In genomic region chr11:110434952-110435779, GRCh38 we compare ENCODE assay signal across 9 cellular contexts. TPM values are rescaled to one million over a fixed set of nuclear protein-coding genes. Genes with fewer than 3 reads are reported as not detected.
A peak's percentile ranks its signal among the peaks of the same experiment; 100 is the strongest.
DNase-seq lines count a peak whose midpoint lies in the region; ATAC-seq and TF ChIP-seq lines count a peak whose summit lies in the region.
"Had no signal": no experiment of that assay in that cellular context is flagged by ENCODE, and none has a peak within 500 bp of the region (broad histone marks: within the 10 kb centered on the region; RNA-seq: fewer than 3 reads in every experiment).

No MANE protein-coding gene starts in this region.

- WGBS in psoas muscle, 3 donors: 71 to 81% (median 72%) methylated on average over 8 of the region's 8 CpGs
- whole genome bisulfite sequencing in heart right ventricle, 2 donors: 81 to 85% methylated on average over 8 of the region's 8 CpGs

- H3K9me3 ChIP-seq in psoas muscle: no peaks in the 10 kb centered on the region
- H3K9me3 ChIP-seq in heart right ventricle: no peaks in the 10 kb centered on the region

- H3K27ac ChIP-seq in psoas muscle: peak overlapping the region; percentile 64
- H3K27ac ChIP-seq in heart right ventricle: peak overlapping the region in 1 of 10 donors; percentile 11

- H3K27ac Mint-ChIP-seq in activated CD8-positive, alpha-beta T cell treated with anti-CD3 and anti-CD28 coated beads, Interleukin-2, amount 10 ng/mL, durations not matched to agents 7 days and 5 days: no peak overlapping the region
- H3K27ac Mint-ChIP-seq in naive thymus-derived CD8-positive, alpha-beta T cell: no peak overlapping the region
- H3K27ac Mint-ChIP-seq: CD8-positive, alpha-beta T cell had no signal

- H3K9me3 Mint-ChIP-seq in activated CD8-positive, alpha-beta T cell treated with anti-CD3 and anti-CD28 coated beads, Interleukin-2, amount 10 ng/mL, durations not matched to agents 7 days and 5 days (ENCODE audit: insufficient read depth): peaks cover 9% of the 10 kb centered on the region
- no peaks in the 10 kb centered on the region for H3K9me3 Mint-ChIP-seq in naive thymus-derived CD8-positive, alpha-beta T cell
- H3K9me3 Mint-ChIP-seq: CD8-positive, alpha-beta T cell had no signal

- DNase-seq in NCI-H82 (lab: John Stamatoyannopoulos, UW) (peak; percentile 18), NCI-H82 treated with DMSO at 0.1 percent for 48 hours (lab: John Stamatoyannopoulos, UW; ENCODE audit: unreplicated experiment) (no peak), psoas muscle (no peak), DMS79 treated with DMSO at 0.1 percent for 48 hours (lab: John Stamatoyannopoulos, UW) (no peak), heart right ventricle (no peak)
- peak; percentile 46 for DNase-seq in activated CD8-positive, alpha-beta T cell treated with anti-CD3 and anti-CD28 coated beads, Interleukin-2, amount 10 ng/mL, durations not matched to agents 7 days and 5 days
- no peak for DNase-seq in naive thymus-derived CD8-positive, alpha-beta T cell

- H3K4me3 Mint-ChIP-seq in activated CD8-positive, alpha-beta T cell treated with anti-CD3 and anti-CD28 coated beads, Interleukin-2, amount 10 ng/mL, durations not matched to agents 7 days and 5 days: no peak overlapping the region
- no peak overlapping the region for H3K4me3 Mint-ChIP-seq in naive thymus-derived CD8-positive, alpha-beta T cell
- H3K4me3 Mint-ChIP-seq: CD8-positive, alpha-beta T cell had no signal

- no peaks in the 10 kb centered on the region for H3K27me3 Mint-ChIP-seq in activated CD8-positive, alpha-beta T cell treated with anti-CD3 and anti-CD28 coated beads, Interleukin-2, amount 10 ng/mL, durations not matched to agents 7 days and 5 days (ENCODE audit: low read depth)
- H3K27me3 Mint-ChIP-seq in naive thymus-derived CD8-positive, alpha-beta T cell: no peaks in the 10 kb centered on the region

- H3K4me3 ChIP-seq in psoas muscle (peak overlapping the region; percentile 2), heart right ventricle (no peak overlapping the region)

- intact Hi-C loops in psoas muscle (cut with DNase I) (loop anchor here (5.0 kb wide), 3 partner anchors 58 to 233 kb away; partner anchors contain the start of gene RDX (in 1 of the 2)), heart right ventricle (cut with DNase I) (loop anchor here in 9 of 10 donors (5.0 to 10.0 kb wide), 8 partner anchors 58 to 800 kb away; partner anchors contain the start of genes RDX (in 1 of the 9) and ZC3H12C (in 1 of the 9))

- no peak for TF ChIP-seq CTCF in psoas muscle (IDR thresholded peaks at IDR 0.05)
- peak in 2 of 9 donors; percentile 12 to 19 for TF ChIP-seq CTCF in heart right ventricle (IDR thresholded peaks at IDR 0.05)

- no peaks in the 10 kb centered on the region for H3K27me3 ChIP-seq in psoas muscle (ENCODE audit: insufficient read depth in 3 of 3, low read length in 2 of 3)
- H3K27me3 ChIP-seq in heart right ventricle: no peaks in the 10 kb centered on the region

- peaks cover 41% of the 10 kb centered on the region for H3K36me3 Mint-ChIP-seq in activated CD8-positive, alpha-beta T cell treated with anti-CD3 and anti-CD28 coated beads, Interleukin-2, amount 10 ng/mL, durations not matched to agents 7 days and 5 days (ENCODE audit: low read depth)
- H3K36me3 Mint-ChIP-seq in naive thymus-derived CD8-positive, alpha-beta T cell: peaks cover 0 to 37% (median 17%) of the 10 kb centered on the region in 3 donors

- H3K36me3 ChIP-seq in psoas muscle (ENCODE audit: insufficient read depth in 1 of 2, low read depth in 1 of 2) (peaks cover 0 to 16% of the 10 kb centered on the region in 2 donors), heart right ventricle (peaks cover 0 to 33% (median 8%) of the 10 kb centered on the region in 9 donors)

- H3K4me1 ChIP-seq in psoas muscle (peaks cover 54% of the 10 kb centered on the region), heart right ventricle (peaks cover 0 to 60% (median 42%) of the 10 kb centered on the region in 9 donors)

- peak; percentile 8 for ATAC-seq in HG03064 (IDR thresholded peaks at IDR 0.05; ENCODE audit: low read depth, unreplicated experiment)
- ATAC-seq in activated CD8-positive, alpha-beta T cell treated with anti-CD3 and anti-CD28 coated beads, Interleukin-2, amount 10 ng/mL, durations not matched to agents 7 days and 5 days: no peak
- peak in 3 of 4 donors; percentile 44 to 64 (median 46) for ATAC-seq in psoas muscle
- ATAC-seq in heart right ventricle: no peak
- ATAC-seq in naive thymus-derived CD8-positive, alpha-beta T cell: no peak
- ATAC-seq: CD8-positive, alpha-beta T cell had no signal

- peaks cover 44% of the 10 kb centered on the region for H3K4me1 Mint-ChIP-seq in activated CD8-positive, alpha-beta T cell treated with anti-CD3 and anti-CD28 coated beads, Interleukin-2, amount 10 ng/mL, durations not matched to agents 7 days and 5 days (ENCODE audit: low read depth)
- peaks cover 28 to 66% (median 59%) of the 10 kb centered on the region in 4 donors for H3K4me1 Mint-ChIP-seq in naive thymus-derived CD8-positive, alpha-beta T cell

- POLR2A ChIA-PET in activated CD8-positive, alpha-beta T cell treated with anti-CD3 and anti-CD28 coated beads, Interleukin-2, amount 10 ng/mL, durations not matched to agents 7 days and 5 days (lab: Charles Lee): no interaction called here
- POLR2A ChIA-PET in naive thymus-derived CD8-positive, alpha-beta T cell (lab: Charles Lee): no interaction called here

- CTCF ChIA-PET in activated CD8-positive, alpha-beta T cell treated with anti-CD3 and anti-CD28 coated beads, Interleukin-2, amount 10 ng/mL, durations not matched to agents 7 days and 5 days (lab: Charles Lee): interaction anchor here (0.6 to 8.0 kb wide), 22 partner anchors 10 to 1187 kb away, joined by 3 to 100 read pairs (median 4); no protein-coding TSS in a partner anchor

RNA-seq across cellular contexts. Expression of gene FDX1, which starts 5.4 kb away (rescaled TPM):
- total RNA-seq in activated CD8-positive, alpha-beta T cell treated with anti-CD3 and anti-CD28 coated beads, Interleukin-2, amount 10 ng/mL, durations not matched to agents 7 days and 5 days: 10 to 100 TPM; 10.0 to 10.5 TPM
- total RNA-seq in psoas muscle: 10 to 100 TPM; 14.0 to 23.7 (median 15.6) TPM
- polyA plus RNA-seq in psoas muscle: 10 to 100 TPM; 13.6 to 20.7 (median 15.2) TPM
- total RNA-seq in heart right ventricle: 10 to 100 TPM; 18.4 to 30.3 (median 22.0) TPM
- polyA plus RNA-seq in heart right ventricle: 10 to 100 TPM; 11.5 to 12.2 TPM
- total RNA-seq in naive thymus-derived CD8-positive, alpha-beta T cell: 10 to 100 TPM; 11.0 to 12.4 TPM
- polyA plus RNA-seq in naive thymus-derived CD8-positive, alpha-beta T cell: 10 to 100 TPM; 15.8 to 18.2 (median 17.1) TPM

Comparison
In these comparisons a context has a peak if more than half of its experiments do, and no peak if none do; other contexts are left out.
1. DNase-seq: peak in NCI-H82 (single experiment) and activated CD8-positive, alpha-beta T cell treated with anti-CD3 and anti-CD28 coated beads, Interleukin-2, amount 10 ng/mL, durations not matched to agents 7 days and 5 days (single experiment); none in NCI-H82 treated with DMSO at 0.1 percent for 48 hours (single experiment), psoas muscle (0 of 2), DMS79 treated with DMSO at 0.1 percent for 48 hours (single experiment), heart right ventricle (0 of 2) and naive thymus-derived CD8-positive, alpha-beta T cell (0 of 10).
2. ATAC-seq: peak in HG03064 (single experiment) and psoas muscle (3 of 4); none in activated CD8-positive, alpha-beta T cell treated with anti-CD3 and anti-CD28 coated beads, Interleukin-2, amount 10 ng/mL, durations not matched to agents 7 days and 5 days (single experiment), heart right ventricle (0 of 8) and naive thymus-derived CD8-positive, alpha-beta T cell (0 of 2).